In the genomic region with DNA sequence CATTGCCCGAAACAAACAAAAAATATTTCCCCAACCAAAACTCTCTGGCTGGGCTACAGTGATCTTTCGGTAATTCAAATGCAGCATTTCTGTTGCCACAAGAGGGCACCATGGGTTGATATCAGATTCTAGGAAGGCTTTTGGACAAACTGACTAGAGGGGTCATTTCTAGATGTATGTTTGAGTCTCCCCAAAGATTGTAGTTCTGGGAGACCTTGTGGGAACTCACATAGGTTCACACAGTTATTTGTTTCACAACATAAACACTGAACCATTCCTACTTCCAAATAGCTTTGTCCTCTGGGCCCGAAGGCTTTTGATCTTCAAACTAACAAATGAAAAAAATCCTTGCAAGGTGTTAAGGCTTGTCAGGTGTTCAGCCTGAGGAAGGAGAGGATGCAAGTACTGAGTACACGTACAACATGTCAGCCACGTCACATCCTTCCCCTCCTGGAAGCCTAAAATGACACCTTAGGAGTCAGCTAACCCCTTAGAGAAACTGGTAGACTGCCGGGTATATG, we compare ENCODE assay signal across 8 cellular contexts. TPM values are rescaled to one million over a fixed set of nuclear protein-coding genes. Genes with fewer than 3 reads are reported as not detected.
DNase-seq lines count a peak whose midpoint lies in the region; ATAC-seq and TF ChIP-seq lines count a peak whose summit lies in the region.

No MANE protein-coding gene starts in this region.

- ATAC-seq in GM18861 (IDR thresholded peaks at IDR 0.05; ENCODE audit: unreplicated experiment) (peak; percentile 68), HG02885 (IDR thresholded peaks at IDR 0.05; ENCODE audit: poor library complexity, unreplicated experiment) (no peak)

- TF ChIP-seq CTCF in NB4 (IDR thresholded peaks at IDR 0.05; ENCODE audit: low read depth, low read length) (peak; percentile 52), endodermal cell (conservative IDR thresholded peaks at IDR 0.05) (peak; percentile 88), type B pancreatic cell (conservative IDR thresholded peaks at IDR 0.05) (peak; percentile 78)

- peak overlapping the region; percentile 61 for H3K4me2 ChIP-seq in BLaER1

- no peak overlapping the region for H3K27ac ChIP-seq in BLaER1
- H3K27ac ChIP-seq in endodermal cell (ENCODE audit: low read depth, low read length), result no peak overlapping the region

- H3K9me3 ChIP-seq in BLaER1 (0 out of 2 replicates have a peak, but pooled peaks cover 5% of the 10 kb centered on the region), endodermal cell (ENCODE audit: control insufficient read depth, low read length) (no peaks in the 10 kb centered on the region)

- H3K27me3 Mint-ChIP-seq in endodermal cell (ENCODE audit: insufficient read depth) (peaks cover 4% of the 10 kb centered on the region), type B pancreatic cell (peaks cover 26% of the 10 kb centered on the region)

- no peak overlapping the region for H3K4me3 ChIP-seq in BLaER1
- no peak overlapping the region for H3K4me3 ChIP-seq in NB4 (ENCODE audit: low read depth, low read length)
- H3K4me3 ChIP-seq in endodermal cell (ENCODE audit: low read length), result no peak overlapping the region

- H3K36me3 Mint-ChIP-seq in endodermal cell (ENCODE audit: low read depth), result no peaks in the 10 kb centered on the region
- H3K36me3 Mint-ChIP-seq in type B pancreatic cell, result no peaks in the 10 kb centered on the region

- H3K27me3 ChIP-seq in BLaER1 (no peaks in the 10 kb centered on the region), endodermal cell (ENCODE audit: control insufficient read depth, insufficient read depth, low read length, poor library complexity, severe bottlenecking) (no peaks in the 10 kb centered on the region)

- no peaks in the 10 kb centered on the region for H4K20me1 ChIP-seq in BLaER1

- H3K4me1 ChIP-seq in BLaER1 (peaks cover 36% of the 10 kb centered on the region), endodermal cell (ENCODE audit: control insufficient read depth, insufficient read depth, low read length) (peaks cover 8% of the 10 kb centered on the region)

- H3K4me1 Mint-ChIP-seq in endodermal cell, result peaks cover 4% of the 10 kb centered on the region
- peaks cover 7% of the 10 kb centered on the region for H3K4me1 Mint-ChIP-seq in type B pancreatic cell (ENCODE audit: unreplicated experiment)

- no peak overlapping the region for H3K27ac Mint-ChIP-seq in endodermal cell
- H3K27ac Mint-ChIP-seq in type B pancreatic cell, result no peak overlapping the region

- DNase-seq in NB4 (ENCODE audit: low read depth), result peak; percentile 54
- DNase-seq in activated CD4-positive, alpha-beta T cell treated with anti-CD3 and anti-CD28 coated beads for 48 hours, result peak; percentile 62
- DNase-seq in endodermal cell, result peak; percentile 85
- peak; percentile 58 for DNase-seq in midbrain (lab: John Stamatoyannopoulos, UW)
- DNase-seq in type B pancreatic cell (ENCODE audit: extremely low spot score, unreplicated experiment), result no peak

- WGBS in endodermal cell (ENCODE audit: insufficient coverage in 1 of 2, insufficient read length in 1 of 2), 2 experiments, result 55 to 59% methylated on average over 3 to 6 of the region's 6 CpGs

- H3K9me3 Mint-ChIP-seq in endodermal cell (no peaks in the 10 kb centered on the region), type B pancreatic cell (peaks cover 3% of the 10 kb centered on the region)

- H3K9ac ChIP-seq in BLaER1 (no peak overlapping the region), endodermal cell (ENCODE audit: extremely low read depth, low read length, poor library complexity, severe bottlenecking) (no peak overlapping the region)

- H3K36me3 ChIP-seq in BLaER1, result no peaks in the 10 kb centered on the region
- H3K36me3 ChIP-seq in endodermal cell (ENCODE audit: control insufficient read depth, insufficient read depth, low read length), result no peaks in the 10 kb centered on the region

- no peak for TF ChIP-seq POLR2A in NB4 (IDR thresholded peaks at IDR 0.05; ENCODE audit: extremely low read depth, insufficient read length)

- H3K4me3 Mint-ChIP-seq in endodermal cell (no peak overlapping the region), type B pancreatic cell (no peak overlapping the region)

RNA-seq across cellular contexts. Expression of a gene that starts 37.0 kb away (rescaled TPM):
- total RNA-seq in endodermal cell (under 1 TPM; 0.35 to 0.37 TPM), type B pancreatic cell (ENCODE audit: low replicate concordance) (1.4 and 3.7 TPM in 2 replicates)
- polyA plus RNA-seq in endodermal cell (2013, experiment 1 of 2), result not detected
- polyA plus RNA-seq in endodermal cell (2013, experiment 2 of 2), result not detected

RNA-seq across cellular contexts. Expression of a gene that starts 47.9 kb away (rescaled TPM):
- total RNA-seq in endodermal cell (not detected), type B pancreatic cell (ENCODE audit: low replicate concordance) (not detected in 2 replicates)
- not detected for polyA plus RNA-seq in endodermal cell (2013, experiment 1 of 2)
- not detected for polyA plus RNA-seq in endodermal cell (2013, experiment 2 of 2)
